In the genomic region with DNA sequence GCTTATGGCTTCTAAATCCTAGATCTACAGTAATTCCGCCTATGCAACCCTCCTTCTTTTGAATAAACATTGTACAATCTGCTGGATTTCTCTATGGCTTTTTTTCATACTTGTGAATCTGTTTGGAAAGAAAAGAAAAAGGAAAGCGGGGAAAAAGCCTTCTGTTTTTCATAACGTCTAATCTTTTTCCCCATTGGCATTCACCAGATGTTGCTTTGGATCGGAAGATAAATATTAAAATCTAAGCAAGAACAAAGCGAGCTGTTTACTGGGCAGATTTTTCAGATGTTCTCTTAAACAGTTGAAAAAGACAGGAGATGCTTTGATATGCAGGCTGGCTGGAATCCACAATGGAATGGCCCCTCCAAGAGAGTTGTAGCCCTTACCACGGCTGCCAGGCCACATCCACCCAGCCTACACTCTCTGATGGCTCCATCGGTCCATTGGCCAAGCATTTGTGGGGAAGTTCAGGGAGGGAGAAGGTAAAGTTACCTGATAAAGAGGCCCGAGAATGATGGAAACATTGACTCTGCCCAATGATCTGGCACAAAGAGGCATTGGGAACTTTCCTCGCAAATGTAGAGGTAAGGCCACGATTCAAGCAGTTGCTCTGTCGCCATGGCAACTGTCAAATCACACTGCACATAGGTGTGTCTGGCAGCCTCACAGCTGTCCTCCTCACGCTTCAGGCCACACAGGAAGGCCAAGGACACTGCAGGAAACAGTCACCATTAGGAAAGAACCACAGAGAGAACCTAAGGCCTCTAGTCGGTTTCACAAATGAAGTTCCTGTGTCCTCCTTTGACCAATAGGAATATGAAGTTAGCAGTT, we compare ENCODE assay signal across 16 cellular contexts.
A peak's percentile ranks its signal among the peaks of the same experiment; 100 is the strongest.
DNase-seq lines count a peak whose midpoint lies in the region; ATAC-seq and TF ChIP-seq lines count a peak whose summit lies in the region.
"Had no signal": no experiment of that assay in that cellular context is flagged by ENCODE, and none has a peak within 500 bp of the region (broad histone marks: within the 10 kb centered on the region; RNA-seq: fewer than 3 reads in every experiment).

No MANE protein-coding gene starts in this region.

- POLR2A ChIA-PET in WTC11 (lab: Charles Lee): no interaction called here

- peak; percentile 39 for ATAC-seq in GM18867 (IDR thresholded peaks at IDR 0.05; ENCODE audit: unreplicated experiment)
- ATAC-seq in HG03175 (IDR thresholded peaks at IDR 0.05; ENCODE audit: unreplicated experiment): peak; percentile 74
- ATAC-seq in WTC11: peak; percentile 82
- ATAC-seq: natural killer cell treated with Interleukin-12 subunit alpha and Interleukin-12 subunit beta and Interleukin-15 and Interleukin-18, amount 100 ng/mL, for 72 hours had no signal

- no peaks in the 10 kb centered on the region for H3K36me3 ChIP-seq in sigmoid colon

- CTCF ChIA-PET in WTC11 (lab: Charles Lee): no interaction called here

- H3K27ac Mint-ChIP-seq in WTC11 (no peak overlapping the region), nephron progenitor cell (no peak overlapping the region)
- H3K27ac Mint-ChIP-seq: activated CD4-positive, alpha-beta memory T cell treated with anti-CD3 and anti-CD28 coated beads, Interleukin-2, amount 10 ng/mL, durations not matched to agents 7 days and 5 days; natural killer cell treated with Interleukin-12 subunit alpha and Interleukin-12 subunit beta and Interleukin-15 and Interleukin-18, amount 100 ng/mL, for 72 hours had no signal

- peaks cover 0 to 42% (median 25%) of the 10 kb centered on the region in 4 donors for H3K4me1 ChIP-seq in sigmoid colon

- DNase-seq in WTC11 (ENCODE audit: low spot score) (peak; percentile 39), nephron progenitor cell (peak; percentile 9), ecto neural progenitor cell (ENCODE audit: low spot score) (no peak), sigmoid colon (no peak)
- no peak for DNase-seq in stimulated activated CD4-positive, alpha-beta T cell treated with anti-CD3 and anti-CD28 coated beads, Interleukin-15, amount 100 ng/mL, for 24 hours
- DNase-seq: activated CD4-positive, alpha-beta memory T cell treated with anti-CD3 and anti-CD28 coated beads, Interleukin-2, amount 10 ng/mL, durations not matched to agents 7 days and 5 days; activated T-cell treated with anti-CD3 and anti-CD28 coated beads, Interleukin-2, amount 50 U/mL, for 48 hours; DMS 273 treated with DMSO at 0.1 percent for 48 hours; effector memory CD4-positive, alpha-beta T cell; H7; KG1; NCI-H1694 had no signal

- no peak overlapping the region for H3K4me3 ChIP-seq in sigmoid colon

- peaks cover 42% of the 10 kb centered on the region for H3K4me1 Mint-ChIP-seq in WTC11
- peaks cover 6% of the 10 kb centered on the region for H3K4me1 Mint-ChIP-seq in nephron progenitor cell
- H3K4me1 Mint-ChIP-seq: activated CD4-positive, alpha-beta memory T cell treated with anti-CD3 and anti-CD28 coated beads, Interleukin-2, amount 10 ng/mL, durations not matched to agents 7 days and 5 days had no signal

- H3K27me3 ChIP-seq in sigmoid colon: no peaks in the 10 kb centered on the region

- H3K9me3 ChIP-seq in sigmoid colon: no peaks in the 10 kb centered on the region

- TF ChIP-seq POLR2A in sigmoid colon (IDR thresholded peaks at IDR 0.05): no peak

- intact Hi-C loops in sigmoid colon (cut with DNase I): no loop called here

- 52 to 70% methylated on average over 13 of the region's 13 CpGs for WGBS in sigmoid colon, 2 donors

- H3K27me3 Mint-ChIP-seq in WTC11 (ENCODE audit: low read depth) (no peaks in the 10 kb centered on the region), nephron progenitor cell (ENCODE audit: low read depth, poor library complexity) (peaks cover 11% of the 10 kb centered on the region)

- no peak overlapping the region for H3K4me3 Mint-ChIP-seq in WTC11
- H3K4me3 Mint-ChIP-seq in nephron progenitor cell: no peak overlapping the region
- H3K4me3 Mint-ChIP-seq: activated CD4-positive, alpha-beta memory T cell treated with anti-CD3 and anti-CD28 coated beads, Interleukin-2, amount 10 ng/mL, durations not matched to agents 7 days and 5 days; natural killer cell treated with Interleukin-12 subunit alpha and Interleukin-12 subunit beta and Interleukin-15 and Interleukin-18, amount 100 ng/mL, for 72 hours had no signal

- no peak for TF ChIP-seq EP300 in sigmoid colon (IDR thresholded peaks at IDR 0.05)

- H3K36me3 Mint-ChIP-seq in WTC11 (no peaks in the 10 kb centered on the region), nephron progenitor cell (ENCODE audit: low read depth) (no peaks in the 10 kb centered on the region)
- H3K36me3 Mint-ChIP-seq: natural killer cell treated with Interleukin-12 subunit alpha and Interleukin-12 subunit beta and Interleukin-15 and Interleukin-18, amount 100 ng/mL, for 72 hours had no signal

- TF ChIP-seq CTCF in WTC11 (IDR thresholded peaks at IDR 0.05): no peak
- no peak for TF ChIP-seq CTCF in nephron progenitor cell (IDR thresholded peaks at IDR 0.05)
- no peak for TF ChIP-seq CTCF in sigmoid colon (IDR thresholded peaks at IDR 0.05)

- peaks cover 6% of the 10 kb centered on the region for H3K9me3 Mint-ChIP-seq in WTC11
- H3K9me3 Mint-ChIP-seq in nephron progenitor cell: no peaks in the 10 kb centered on the region
- H3K9me3 Mint-ChIP-seq: activated CD4-positive, alpha-beta memory T cell treated with anti-CD3 and anti-CD28 coated beads, Interleukin-2, amount 10 ng/mL, durations not matched to agents 7 days and 5 days; natural killer cell treated with Interleukin-12 subunit alpha and Interleukin-12 subunit beta and Interleukin-15 and Interleukin-18, amount 100 ng/mL, for 72 hours had no signal

- no peak overlapping the region for H3K27ac ChIP-seq in sigmoid colon
- H3K27ac ChIP-seq: HL-60 had no signal

TF ChIP-seq in WTC11, 78 proteins besides CTCF, POLR2A, EP300 and RAD21:
- TF ChIP-seq TEAD1 (CRISPR knock-in tag; IDR thresholded peaks at IDR 0.05) (no peak), FOXJ3 (CRISPR knock-in tag; IDR thresholded peaks at IDR 0.05; ENCODE audit: borderline replicate concordance) (no peak), HMGA2 (CRISPR knock-in tag; IDR thresholded peaks at IDR 0.05) (no peak), JUN (CRISPR knock-in tag; IDR thresholded peaks at IDR 0.05) (no peak), NFE2L1 (CRISPR knock-in tag; IDR thresholded peaks at IDR 0.05) (no peak)
- TF ChIP-seq, protein P1, sequence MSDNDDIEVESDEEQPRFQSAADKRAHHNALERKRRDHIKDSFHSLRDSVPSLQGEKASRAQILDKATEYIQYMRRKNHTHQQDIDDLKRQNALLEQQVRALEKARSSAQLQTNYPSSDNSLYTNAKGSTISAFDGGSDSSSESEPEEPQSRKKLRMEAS (CRISPR knock-in tag; IDR thresholded peaks at IDR 0.05): no peak
- TF ChIP-seq, protein P2, sequence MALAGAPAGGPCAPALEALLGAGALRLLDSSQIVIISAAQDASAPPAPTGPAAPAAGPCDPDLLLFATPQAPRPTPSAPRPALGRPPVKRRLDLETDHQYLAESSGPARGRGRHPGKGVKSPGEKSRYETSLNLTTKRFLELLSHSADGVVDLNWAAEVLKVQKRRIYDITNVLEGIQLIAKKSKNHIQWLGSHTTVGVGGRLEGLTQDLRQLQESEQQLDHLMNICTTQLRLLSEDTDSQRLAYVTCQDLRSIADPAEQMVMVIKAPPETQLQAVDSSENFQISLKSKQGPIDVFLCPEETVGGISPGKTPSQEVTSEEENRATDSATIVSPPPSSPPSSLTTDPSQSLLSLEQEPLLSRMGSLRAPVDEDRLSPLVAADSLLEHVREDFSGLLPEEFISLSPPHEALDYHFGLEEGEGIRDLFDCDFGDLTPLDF (CRISPR knock-in tag; IDR thresholded peaks at IDR 0.05): no peak
- TF ChIP-seq, protein P3, sequence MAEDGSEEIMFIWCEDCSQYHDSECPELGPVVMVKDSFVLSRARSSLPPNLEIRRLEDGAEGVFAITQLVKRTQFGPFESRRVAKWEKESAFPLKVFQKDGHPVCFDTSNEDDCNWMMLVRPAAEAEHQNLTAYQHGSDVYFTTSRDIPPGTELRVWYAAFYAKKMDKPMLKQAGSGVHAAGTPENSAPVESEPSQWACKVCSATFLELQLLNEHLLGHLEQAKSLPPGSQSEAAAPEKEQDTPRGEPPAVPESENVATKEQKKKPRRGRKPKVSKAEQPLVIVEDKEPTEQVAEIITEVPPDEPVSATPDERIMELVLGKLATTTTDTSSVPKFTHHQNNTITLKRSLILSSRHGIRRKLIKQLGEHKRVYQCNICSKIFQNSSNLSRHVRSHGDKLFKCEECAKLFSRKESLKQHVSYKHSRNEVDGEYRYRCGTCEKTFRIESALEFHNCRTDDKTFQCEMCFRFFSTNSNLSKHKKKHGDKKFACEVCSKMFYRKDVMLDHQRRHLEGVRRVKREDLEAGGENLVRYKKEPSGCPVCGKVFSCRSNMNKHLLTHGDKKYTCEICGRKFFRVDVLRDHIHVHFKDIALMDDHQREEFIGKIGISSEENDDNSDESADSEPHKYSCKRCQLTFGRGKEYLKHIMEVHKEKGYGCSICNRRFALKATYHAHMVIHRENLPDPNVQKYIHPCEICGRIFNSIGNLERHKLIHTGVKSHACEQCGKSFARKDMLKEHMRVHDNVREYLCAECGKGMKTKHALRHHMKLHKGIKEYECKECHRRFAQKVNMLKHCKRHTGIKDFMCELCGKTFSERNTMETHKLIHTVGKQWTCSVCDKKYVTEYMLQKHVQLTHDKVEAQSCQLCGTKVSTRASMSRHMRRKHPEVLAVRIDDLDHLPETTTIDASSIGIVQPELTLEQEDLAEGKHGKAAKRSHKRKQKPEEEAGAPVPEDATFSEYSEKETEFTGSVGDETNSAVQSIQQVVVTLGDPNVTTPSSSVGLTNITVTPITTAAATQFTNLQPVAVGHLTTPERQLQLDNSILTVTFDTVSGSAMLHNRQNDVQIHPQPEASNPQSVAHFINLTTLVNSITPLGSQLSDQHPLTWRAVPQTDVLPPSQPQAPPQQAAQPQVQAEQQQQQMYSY (CRISPR knock-in tag; IDR thresholded peaks at IDR 0.05): no peak
- TF ChIP-seq, protein P4, sequence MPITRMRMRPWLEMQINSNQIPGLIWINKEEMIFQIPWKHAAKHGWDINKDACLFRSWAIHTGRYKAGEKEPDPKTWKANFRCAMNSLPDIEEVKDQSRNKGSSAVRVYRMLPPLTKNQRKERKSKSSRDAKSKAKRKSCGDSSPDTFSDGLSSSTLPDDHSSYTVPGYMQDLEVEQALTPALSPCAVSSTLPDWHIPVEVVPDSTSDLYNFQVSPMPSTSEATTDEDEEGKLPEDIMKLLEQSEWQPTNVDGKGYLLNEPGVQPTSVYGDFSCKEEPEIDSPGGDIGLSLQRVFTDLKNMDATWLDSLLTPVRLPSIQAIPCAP (CRISPR knock-in tag; IDR thresholded peaks at IDR 0.05): no peak

Comparison
In these comparisons a context has a peak if more than half of its experiments do, and no peak if none do; other contexts are left out.
1. DNase-seq: peak in WTC11 (single experiment) and nephron progenitor cell (single experiment); none in stimulated activated CD4-positive, alpha-beta T cell treated with anti-CD3 and anti-CD28 coated beads, Interleukin-15, amount 100 ng/mL, for 24 hours (single experiment), ecto neural progenitor cell (single experiment) and sigmoid colon (single experiment).
2. Peak in every context shown above with its lines, with median percentiles within 50 percentile points of each other: ATAC-seq.